8 cellular contexts compared by ENCODE assay signal in genomic region chr14:44316647-44317432, GRCh38.
DNase-seq lines count a peak whose midpoint lies in the region; TF ChIP-seq lines count a peak whose summit lies in the region.

No MANE protein-coding gene starts in this region.

- H3K9me3 ChIP-seq in mammary epithelial cell (replicated peaks; ENCODE audit: insufficient read depth, low read length) (no peaks in the 10 kb centered on the region), stomach (peaks cover 0 to 10% (median 5%) of the 10 kb centered on the region in 4 donors)

- intact Hi-C loops in mammary epithelial cell (cut with micrococcal nuclease) (no loop called here), stomach (cut with DNase I; ENCODE audit: low total_unique reads) (no loop called here)

- H3K4me3 ChIP-seq in mammary epithelial cell (replicated peaks in 1 of 3; ENCODE audit: insufficient read depth in 1 of 3, low read depth in 2 of 3, low read length in 3 of 3): no peak overlapping the region
- no peak overlapping the region for H3K4me3 ChIP-seq in retinal pigment epithelial cell (ENCODE audit: low read length)
- no peak overlapping the region for H3K4me3 ChIP-seq in stomach

- no peaks in the 10 kb centered on the region for H3K36me3 Mint-ChIP-seq in HFFc6 (ENCODE audit: low read depth)

- H4K20me1 ChIP-seq in mammary epithelial cell (ENCODE audit: insufficient read depth, low read length): no peaks in the 10 kb centered on the region

- H3K4me1 Mint-ChIP-seq in HFFc6 (ENCODE audit: low read depth): peaks cover 5% of the 10 kb centered on the region; the same call in 1 of the 2 replicates

- H3K4me3 Mint-ChIP-seq in HFFc6: no peak overlapping the region

- peaks cover 29% of the 10 kb centered on the region for H3K9me3 Mint-ChIP-seq in HFFc6

- H3K79me2 ChIP-seq in mammary epithelial cell (ENCODE audit: insufficient read depth, low read length): no peaks in the 10 kb centered on the region

- H3K27me3 Mint-ChIP-seq in HFFc6 (ENCODE audit: insufficient read depth): no peaks in the 10 kb centered on the region

- DNase-seq in Daoy (ENCODE audit: low read depth) (peak; percentile 95), HFFc6 (peak; percentile 58), NCI-H2107 treated with DMSO at 0.1 percent for 48 hours (lab: John Stamatoyannopoulos, UW; ENCODE audit: unreplicated experiment) (peak; percentile 37), mammary epithelial cell (peak; percentile 96), retinal pigment epithelial cell (ENCODE audit: low read depth) (peak; percentile 98), stomach (no peak), NCI-H1105 (lab: John Stamatoyannopoulos, UW) (no peak)
- DNase-seq in activated CD4-positive, alpha-beta T cell treated with anti-CD3 and anti-CD28 coated beads for 4 hours: no peak

- peak overlapping the region; percentile 48 for H2AFZ ChIP-seq in mammary epithelial cell (ENCODE audit: low read depth, low read length)

- dilution Hi-C loops in mammary epithelial cell (cut with HindIII; ENCODE audit: low sequenced_read_pairs): no loop called here

- WGBS in mammary epithelial cell (ENCODE audit: low coverage, missing lambda C conversion rate): 24% methylated on average over 7 of the region's 7 CpGs
- 41 to 56% (median 51%) methylated on average over 7 of the region's 7 CpGs for WGBS in stomach, 5 donors

- H3K27me3 ChIP-seq in mammary epithelial cell (ENCODE audit: insufficient read depth, low read length): no peaks in the 10 kb centered on the region
- no peaks in the 10 kb centered on the region for H3K27me3 ChIP-seq in stomach

- H3K4me2 ChIP-seq in mammary epithelial cell (ENCODE audit: insufficient read depth, low read depth, low read length): peak overlapping the region; percentile 34

- no peaks in the 10 kb centered on the region for H3K36me3 ChIP-seq in mammary epithelial cell (ENCODE audit: insufficient read depth, low read length)
- no peaks in the 10 kb centered on the region for H3K36me3 ChIP-seq in stomach

- CTCF ChIA-PET in mammary epithelial cell (lab: Charles Lee; ENCODE audit: low non-redundant PET): no interaction called here

- no peak overlapping the region for H3K9ac ChIP-seq in mammary epithelial cell (ENCODE audit: insufficient read depth, low read length)

- H3K27ac ChIP-seq in mammary epithelial cell (ENCODE audit: insufficient read depth, low read depth, low read length) (peak overlapping the region; percentile 90), stomach (no peak overlapping the region)

- in situ Hi-C loops in mammary epithelial cell (cut with MboI; ENCODE audit: low sequenced_read_pairs in 2 of 2): no loop called here

- TSS peak; percentile 25 for BruUV-seq in mammary epithelial cell (replicated peaks; lab: Mats Ljungman, UMichigan)

- no peak for TF ChIP-seq EP300 in stomach (IDR thresholded peaks at IDR 0.05)

- no peak for TF ChIP-seq POLR2A in stomach (IDR thresholded peaks at IDR 0.05)

- H3K4me1 ChIP-seq in mammary epithelial cell (ENCODE audit: insufficient read depth, low read length): peaks cover 16% of the 10 kb centered on the region
- no peaks in the 10 kb centered on the region for H3K4me1 ChIP-seq in stomach

- H3K27ac Mint-ChIP-seq in HFFc6: no peak overlapping the region

- TF ChIP-seq CTCF in HFFc6 (IDR thresholded peaks at IDR 0.05): no peak
- TF ChIP-seq CTCF in mammary epithelial cell (conservative IDR thresholded peaks at IDR 0.05 in 1 of 2, IDR thresholded peaks at IDR 0.05 in 1 of 2; ENCODE audit: extremely low read depth in 1 of 2, insufficient read depth in 1 of 2, low read depth in 1 of 2, low read length in 2 of 2): no peak
- no peak for TF ChIP-seq CTCF in retinal pigment epithelial cell (conservative IDR thresholded peaks at IDR 0.05; ENCODE audit: low read depth, low read length)
- TF ChIP-seq CTCF in stomach (IDR thresholded peaks at IDR 0.05): no peak

Comparison
In these comparisons a context has a peak if more than half of its experiments do, and no peak if none do; other contexts are left out.
1. DNase-seq: peak in Daoy (single experiment), HFFc6 (single experiment), NCI-H2107 treated with DMSO at 0.1 percent for 48 hours (single experiment), mammary epithelial cell (single experiment) and retinal pigment epithelial cell (single experiment); none in stomach (single experiment), activated CD4-positive, alpha-beta T cell treated with anti-CD3 and anti-CD28 coated beads for 4 hours (0 of 2) and NCI-H1105 (single experiment).